34 cellular contexts compared by ENCODE assay signal in the genomic region with DNA sequence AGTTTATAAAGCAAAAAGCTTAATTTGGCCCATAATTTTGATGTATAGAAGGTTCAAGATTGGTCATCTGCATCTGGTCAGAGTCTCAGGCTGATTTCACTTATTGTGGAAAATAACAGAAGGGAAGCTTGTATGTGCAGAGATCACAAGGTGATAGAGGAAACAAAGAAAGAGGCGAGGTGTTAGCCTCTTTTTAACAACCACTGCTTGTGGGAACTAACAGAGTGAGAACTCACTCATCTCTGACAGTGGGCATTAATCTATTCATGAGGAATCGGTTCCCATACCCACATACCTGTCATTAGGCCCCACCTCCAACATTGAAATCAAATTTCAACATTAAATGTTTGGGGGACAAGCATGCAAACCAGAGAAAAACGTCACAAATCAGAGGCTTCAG.
"Had no signal": no experiment of that assay in that cellular context is flagged by ENCODE, and none has a peak within 500 bp of the region (broad histone marks: within the 10 kb centered on the region; RNA-seq: fewer than 3 reads in every experiment).

No MANE protein-coding gene starts in this region.

- H3K4me3 Mint-ChIP-seq: activated B cell treated with CpG ODN at 0.5 μM for 24 hours; activated CD4-positive, alpha-beta memory T cell treated with anti-CD3 and anti-CD28 coated beads for 36 hours; activated CD4-positive, alpha-beta T cell treated with anti-CD3 and anti-CD28 coated beads, Interleukin-2, amount 10 ng/mL, durations not matched to agents 24 days and 14 days; activated CD8-positive, alpha-beta T cell treated with anti-CD3 and anti-CD28 coated beads for 36 hours; activated naive CD4-positive, alpha-beta T cell treated with anti-CD3 and anti-CD28 coated beads, Interleukin-2, amount 10 ng/mL, durations not matched to agents 7 days and 5 days; activated naive CD4-positive, alpha-beta T cell treated with anti-CD3 and anti-CD28 coated beads, Interleukin-2, amount 50 U/mL, for 24 hours; activated naive CD8-positive, alpha-beta T cell; activated naive CD8-positive, alpha-beta T cell treated with anti-CD3 and anti-CD28 coated beads, Interleukin-2, amount 10 ng/mL, durations not matched to agents 7 days and 5 days; activated naive CD8-positive, alpha-beta T cell treated with anti-CD3 and anti-CD28 coated beads, Interleukin-2, amount 50 U/mL, for 24 hours; activated T-cell treated with anti-CD3 and anti-CD28 coated beads, Interleukin-2, amount 50 U/mL, for 24 hours; T-helper 1 cell treated with Interleukin-12 subunit alpha and Interleukin-12 subunit beta and Interleukin-4 antibody, amounts not matched to agents 30 μg/mL and 1 μg/mL, for 36 hours; T-helper 2 cell treated with Interferon-gamma antibody and Interleukin-4, amounts not matched to agents 5 μg/mL and 100 μg/mL, for 36 hours had no signal

- H3K27me3 Mint-ChIP-seq: activated B cell treated with CpG ODN at 0.5 μM for 24 hours; activated CD4-positive, alpha-beta memory T cell treated with anti-CD3 and anti-CD28 coated beads for 36 hours; activated CD8-positive, alpha-beta T cell treated with anti-CD3 and anti-CD28 coated beads for 36 hours; activated naive CD4-positive, alpha-beta T cell treated with anti-CD3 and anti-CD28 coated beads, Interleukin-2, amount 10 ng/mL, durations not matched to agents 7 days and 5 days; activated naive CD4-positive, alpha-beta T cell treated with anti-CD3 and anti-CD28 coated beads, Interleukin-2, amount 50 U/mL, for 24 hours; activated naive CD8-positive, alpha-beta T cell; activated naive CD8-positive, alpha-beta T cell treated with anti-CD3 and anti-CD28 coated beads, Interleukin-2, amount 10 ng/mL, durations not matched to agents 7 days and 5 days; activated naive CD8-positive, alpha-beta T cell treated with anti-CD3 and anti-CD28 coated beads, Interleukin-2, amount 50 U/mL, for 24 hours; activated T-cell treated with anti-CD3 and anti-CD28 coated beads, Interleukin-2, amount 50 U/mL, for 24 hours had no signal

- H3K27ac ChIP-seq: ascending aorta, body of pancreas, brain microvascular endothelial cell, breast epithelium, VCaP had no signal

- H3K4me1 Mint-ChIP-seq: activated B cell treated with CpG ODN at 0.5 μM for 24 hours; activated naive CD8-positive, alpha-beta T cell treated with anti-CD3 and anti-CD28 coated beads, Interleukin-2, amount 50 U/mL, for 24 hours had no signal

- FAIRE-seq: TTC549 had no signal

- H3K27ac Mint-ChIP-seq: activated B cell treated with CpG ODN at 0.5 μM for 24 hours; activated CD4-positive, alpha-beta memory T cell treated with anti-CD3 and anti-CD28 coated beads for 36 hours; activated CD4-positive, alpha-beta T cell treated with anti-CD3 and anti-CD28 coated beads, Interleukin-2, amount 10 ng/mL, durations not matched to agents 24 days and 14 days; activated CD8-positive, alpha-beta T cell treated with anti-CD3 and anti-CD28 coated beads for 36 hours; activated naive CD4-positive, alpha-beta T cell treated with anti-CD3 and anti-CD28 coated beads, Interleukin-2, amount 10 ng/mL, durations not matched to agents 7 days and 5 days; activated naive CD4-positive, alpha-beta T cell treated with anti-CD3 and anti-CD28 coated beads, Interleukin-2, amount 50 U/mL, for 24 hours; activated naive CD8-positive, alpha-beta T cell; activated naive CD8-positive, alpha-beta T cell treated with anti-CD3 and anti-CD28 coated beads, Interleukin-2, amount 10 ng/mL, durations not matched to agents 7 days and 5 days; activated naive CD8-positive, alpha-beta T cell treated with anti-CD3 and anti-CD28 coated beads, Interleukin-2, amount 50 U/mL, for 24 hours; activated T-cell treated with anti-CD3 and anti-CD28 coated beads, Interleukin-2, amount 50 U/mL, for 24 hours; activated T-helper 2 cell treated with anti-CD3 and anti-CD28 coated beads, Interferon-gamma antibody, Interleukin-2, Interleukin-4, amounts not matched to agents 10 μg/mL and 5 μg/mL and 100 μg/mL, durations not matched to agents 14 hours and 24 hours and 36 hours; T-helper 1 cell treated with Interleukin-12 subunit alpha and Interleukin-12 subunit beta and Interleukin-4 antibody, amounts not matched to agents 30 μg/mL and 1 μg/mL, for 36 hours; T-helper 2 cell treated with Interferon-gamma antibody and Interleukin-4, amounts not matched to agents 5 μg/mL and 100 μg/mL, for 36 hours had no signal

- ATAC-seq: activated CD8-positive, alpha-beta T cell treated with anti-CD3 and anti-CD28 coated beads for 36 hours; activated naive CD8-positive, alpha-beta T cell treated with anti-CD3 and anti-CD28 coated beads, Interleukin-2, amount 50 U/mL, for 24 hours; body of pancreas had no signal

- H3K27me3 ChIP-seq: ascending aorta, body of pancreas, brain microvascular endothelial cell, breast epithelium had no signal

- H3K4me1 ChIP-seq: ascending aorta, body of pancreas, breast epithelium had no signal

- H3K9me3 ChIP-seq: ascending aorta, body of pancreas, breast epithelium had no signal

- H3K36me3 ChIP-seq: ascending aorta, brain microvascular endothelial cell, breast epithelium had no signal

- H3K4me3 ChIP-seq: ascending aorta, body of pancreas, breast epithelium had no signal

- DNase-seq: activated B cell treated with CpG ODN at 0.5 μM for 24 hours; activated CD4-positive, alpha-beta memory T cell treated with anti-CD3 and anti-CD28 coated beads for 36 hours; activated CD4-positive, alpha-beta T cell treated with anti-CD3 and anti-CD28 coated beads for 4 hours; activated CD4-positive, alpha-beta T cell treated with anti-CD3 and anti-CD28 coated beads, Interleukin-2, amount 10 ng/mL, durations not matched to agents 24 days and 14 days; activated CD4-positive, alpha-beta T cell treated with anti-CD3 and anti-CD28 coated beads, Interleukin-2, amount 50 U/mL, for 1 hour; activated CD4-positive, alpha-beta T cell treated with anti-CD3 and anti-CD28 coated beads, Interleukin-2, amount 50 U/mL, for 4 hours; activated CD4-positive, CD25-positive, alpha-beta regulatory T cell treated with anti-CD3 and anti-CD28 coated beads, Interleukin-2, amount 50 U/mL, for 72 hours; activated CD8-positive, alpha-beta memory T cell treated with anti-CD3 and anti-CD28 coated beads, Interleukin-2, amount 50 U/mL, for 48 hours; activated CD8-positive, alpha-beta T cell treated with anti-CD3 and anti-CD28 coated beads for 36 hours; activated effector memory CD4-positive, alpha-beta T cell treated with Interleukin-2 at 50 U/mL for 16 hours; activated gamma-delta T cell; activated naive CD4-positive, alpha-beta T cell treated with anti-CD3 and anti-CD28 coated beads, Interleukin-2, amount 10 ng/mL, durations not matched to agents 7 days and 5 days; activated naive CD4-positive, alpha-beta T cell treated with Interleukin-2 at 50 U/mL for 16 hours; activated naive CD8-positive, alpha-beta T cell treated with anti-CD3 and anti-CD28 coated beads, Interleukin-2, amount 10 ng/mL, durations not matched to agents 7 days and 5 days; activated naive CD8-positive, alpha-beta T cell treated with anti-CD3 and anti-CD28 coated beads, Interleukin-2, amount 50 U/mL, for 24 hours; activated T-cell treated with anti-CD3 and anti-CD28 coated beads, Interleukin-2, amount 50 U/mL, for 24 hours; activated T-cell treated with anti-CD3 and anti-CD28 coated beads, Interleukin-2, amount 50 U/mL, for 48 hours; amygdala; anterior cingulate cortex; body of pancreas; brain microvascular endothelial cell; central memory CD4-positive, alpha-beta T cell; T-helper 1 cell; T-helper 2 cell; T-helper 9 cell had no signal

- H3K9me3 Mint-ChIP-seq: activated naive CD4-positive, alpha-beta T cell treated with anti-CD3 and anti-CD28 coated beads, Interleukin-2, amount 50 U/mL, for 24 hours; activated T-helper 2 cell treated with anti-CD3 and anti-CD28 coated beads, Interferon-gamma antibody, Interleukin-2, Interleukin-4, amounts not matched to agents 10 μg/mL and 5 μg/mL and 100 μg/mL, durations not matched to agents 14 hours and 24 hours and 36 hours; T-helper 1 cell treated with Interleukin-12 subunit alpha and Interleukin-12 subunit beta and Interleukin-4 antibody, amounts not matched to agents 30 μg/mL and 1 μg/mL, for 36 hours; T-helper 2 cell treated with Interferon-gamma antibody and Interleukin-4, amounts not matched to agents 5 μg/mL and 100 μg/mL, for 36 hours had no signal
